ENCODE assay signal across 1 cellular context in the genomic region with DNA sequence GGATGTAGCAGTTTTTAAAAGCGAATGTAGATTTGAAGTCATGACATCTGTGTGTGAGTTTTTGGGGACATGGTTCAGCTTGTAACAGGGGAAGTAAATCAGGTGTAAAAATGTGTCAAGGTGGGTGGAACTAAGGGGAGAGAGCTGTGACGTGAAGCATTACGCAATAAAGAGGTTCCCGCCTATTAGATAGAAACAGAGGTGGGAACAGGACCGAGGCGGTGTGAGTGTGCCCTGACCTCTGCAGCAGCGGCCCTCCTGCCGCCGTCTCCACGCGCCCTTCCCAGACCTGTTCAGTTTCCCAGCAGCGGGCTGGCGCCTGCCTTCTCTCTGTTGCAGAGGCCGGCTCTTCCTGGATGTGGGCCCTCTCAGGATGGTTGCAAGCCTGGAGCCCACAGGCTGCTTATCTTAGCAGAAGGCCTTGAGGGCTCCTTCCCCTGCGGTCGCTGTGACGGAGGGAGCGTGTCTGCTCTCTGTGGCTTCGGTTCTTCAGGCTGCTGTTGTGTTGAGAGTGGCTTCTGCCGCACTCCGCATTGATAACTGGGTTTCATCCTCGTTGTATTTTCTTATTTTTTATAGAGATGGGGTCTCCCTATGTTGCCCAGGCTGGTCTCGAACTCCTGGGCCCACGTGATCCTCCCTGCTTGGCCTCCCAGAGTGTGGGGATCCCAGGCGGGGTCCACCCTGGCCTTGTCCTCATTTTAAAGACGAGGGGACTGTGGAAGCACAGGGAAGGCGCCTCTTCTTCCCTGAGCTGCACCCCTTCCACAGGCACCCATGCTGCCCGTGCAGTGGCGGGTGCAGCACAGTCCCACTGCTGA.
TF ChIP-seq lines count a peak whose summit lies in the region.

No MANE protein-coding gene starts in this region.

TF ChIP-seq in K562, 482 proteins besides CTCF, POLR2A, EP300 and RAD21 (continued from another document and continues in another):
- TF ChIP-seq ATF3 (IDR thresholded peaks at IDR 0.05): peak; percentile 89
- no peak for TF ChIP-seq ATF3 (CRISPR knock-in tag; conservative IDR thresholded peaks at IDR 0.05)
- peak; percentile 80; the same call in 1 of the 2 replicates for TF ChIP-seq RUNX1 (IDR thresholded peaks at IDR 0.05; ENCODE audit: low read depth)
- TF ChIP-seq RHOXF2B (CRISPR knock-in tag; conservative IDR thresholded peaks at IDR 0.05): no peak
- TF ChIP-seq, protein P1, sequence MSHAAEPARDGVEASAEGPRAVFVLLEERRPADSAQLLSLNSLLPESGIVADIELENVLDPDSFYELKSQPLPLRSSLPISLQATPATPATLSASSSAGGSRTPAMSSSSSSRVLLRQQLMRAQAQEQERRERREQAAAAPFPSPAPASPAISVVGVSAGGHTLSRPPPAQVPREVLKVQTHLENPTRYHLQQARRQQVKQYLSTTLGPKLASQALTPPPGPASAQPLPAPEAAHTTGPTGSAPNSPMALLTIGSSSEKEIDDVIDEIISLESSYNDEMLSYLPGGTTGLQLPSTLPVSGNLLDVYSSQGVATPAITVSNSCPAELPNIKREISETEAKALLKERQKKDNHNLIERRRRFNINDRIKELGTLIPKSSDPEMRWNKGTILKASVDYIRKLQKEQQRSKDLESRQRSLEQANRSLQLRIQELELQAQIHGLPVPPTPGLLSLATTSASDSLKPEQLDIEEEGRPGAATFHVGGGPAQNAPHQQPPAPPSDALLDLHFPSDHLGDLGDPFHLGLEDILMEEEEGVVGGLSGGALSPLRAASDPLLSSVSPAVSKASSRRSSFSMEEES (CRISPR knock-in tag; IDR thresholded peaks at IDR 0.05): no peak
- TF ChIP-seq PCBP2 (IDR thresholded peaks at IDR 0.05; ENCODE audit: low read depth, low read length, poor library complexity, severe bottlenecking): no peak
- peak; percentile 96 for TF ChIP-seq CBFB (CRISPR knock-in tag; IDR thresholded peaks at IDR 0.05)
- no peak for TF ChIP-seq ZNF830 (CRISPR knock-in tag; IDR thresholded peaks at IDR 0.05)
- no peak for TF ChIP-seq RBM25 (IDR thresholded peaks at IDR 0.05; ENCODE audit: low read depth, low read length, severe bottlenecking)
- no peak for TF ChIP-seq CHAMP1 (IDR thresholded peaks at IDR 0.05)
- TF ChIP-seq RFX5 (IDR thresholded peaks at IDR 0.05; ENCODE audit: low read depth, low read length): no peak
- TF ChIP-seq DNMT1 (IDR thresholded peaks at IDR 0.05): 0 out of 2 replicates have a peak, but pooled peaks have one; percentile 37
- TF ChIP-seq ZNF23 (CRISPR knock-in tag; IDR thresholded peaks at IDR 0.05): no peak
- peak; percentile 97 for TF ChIP-seq CBX1 (IDR thresholded peaks at IDR 0.05; ENCODE audit: low read depth)
- TF ChIP-seq, protein P2, sequence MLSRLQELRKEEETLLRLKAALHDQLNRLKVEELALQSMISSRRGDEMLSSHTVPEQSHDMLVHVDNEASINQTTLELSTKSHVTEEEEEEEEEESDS (CRISPR knock-in tag; IDR thresholded peaks at IDR 0.05): no peak
- no peak for TF ChIP-seq ZNF253 (CRISPR knock-in tag; conservative IDR thresholded peaks at IDR 0.05)
- TF ChIP-seq, protein P3, sequence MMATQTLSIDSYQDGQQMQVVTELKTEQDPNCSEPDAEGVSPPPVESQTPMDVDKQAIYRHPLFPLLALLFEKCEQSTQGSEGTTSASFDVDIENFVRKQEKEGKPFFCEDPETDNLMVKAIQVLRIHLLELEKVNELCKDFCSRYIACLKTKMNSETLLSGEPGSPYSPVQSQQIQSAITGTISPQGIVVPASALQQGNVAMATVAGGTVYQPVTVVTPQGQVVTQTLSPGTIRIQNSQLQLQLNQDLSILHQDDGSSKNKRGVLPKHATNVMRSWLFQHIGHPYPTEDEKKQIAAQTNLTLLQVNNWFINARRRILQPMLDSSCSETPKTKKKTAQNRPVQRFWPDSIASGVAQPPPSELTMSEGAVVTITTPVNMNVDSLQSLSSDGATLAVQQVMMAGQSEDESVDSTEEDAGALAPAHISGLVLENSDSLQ (IDR thresholded peaks at IDR 0.05): peak; percentile 87
- no peak for TF ChIP-seq ZBTB40 (IDR thresholded peaks at IDR 0.05)
- no peak for TF ChIP-seq ZBTB40 (CRISPR knock-in tag; IDR thresholded peaks at IDR 0.05)
- no peak for TF ChIP-seq NFYB (IDR thresholded peaks at IDR 0.05; ENCODE audit: extremely low read depth, insufficient read length)
- TF ChIP-seq ZNF24 (IDR thresholded peaks at IDR 0.05): 0 out of 2 replicates have a peak, but pooled peaks have one; percentile 10
- TF ChIP-seq ZNF316 (IDR thresholded peaks at IDR 0.05): peak; percentile 30; the same call in 1 of the 2 replicates
- TF ChIP-seq RNF2 (IDR thresholded peaks at IDR 0.05): peak; percentile 96
- TF ChIP-seq TCF3 (CRISPR knock-in tag; IDR thresholded peaks at IDR 0.05): peak; percentile 95
- TF ChIP-seq HDGF (IDR thresholded peaks at IDR 0.05): peak; percentile 89
- no peak for TF ChIP-seq STAG1 (CRISPR knock-in tag; IDR thresholded peaks at IDR 0.05; ENCODE audit: borderline replicate concordance)
- no peak for TF ChIP-seq ZFP30 (CRISPR knock-in tag; IDR thresholded peaks at IDR 0.05; ENCODE audit: borderline replicate concordance)
- peak; percentile 34; the same call in 1 of the 2 replicates for TF ChIP-seq JUN (IDR thresholded peaks at IDR 0.05; ENCODE audit: borderline replicate concordance, low read depth, low read length)
- 0 out of 2 replicates have a peak, but pooled peaks have one; percentile 37 for TF ChIP-seq JUN (CRISPR knock-in tag; IDR thresholded peaks at IDR 0.05; ENCODE audit: borderline replicate concordance)
- TF ChIP-seq NFE2L1 (tag; IDR thresholded peaks at IDR 0.05; ENCODE audit: borderline replicate concordance, low read depth): no peak
- TF ChIP-seq MEF2D (tag; conservative IDR thresholded peaks at IDR 0.05; ENCODE audit: low read depth): no peak
- TF ChIP-seq THRAP3 (IDR thresholded peaks at IDR 0.05; ENCODE audit: borderline replicate concordance): no peak
- no peak for TF ChIP-seq GATAD2B (IDR thresholded peaks at IDR 0.05; ENCODE audit: borderline replicate concordance)
- TF ChIP-seq SP1 (CRISPR knock-in tag; IDR thresholded peaks at IDR 0.05): peak; percentile 63; the same call in 1 of the 2 replicates
- no peak for TF ChIP-seq MYBL2 (IDR thresholded peaks at IDR 0.05; ENCODE audit: low read depth)
- no peak for TF ChIP-seq MYBL2 (CRISPR knock-in tag; IDR thresholded peaks at IDR 0.05; ENCODE audit: borderline replicate concordance)
- no peak for TF ChIP-seq JUNB (CRISPR knock-in tag; conservative IDR thresholded peaks at IDR 0.05)
- peak; percentile 68 for TF ChIP-seq GABPB1 (CRISPR knock-in tag; IDR thresholded peaks at IDR 0.05)
- no peak for TF ChIP-seq KAT8 (IDR thresholded peaks at IDR 0.05; ENCODE audit: low read depth)
- peak; percentile 75 for TF ChIP-seq ETV1 (tag; conservative IDR thresholded peaks at IDR 0.05; ENCODE audit: low read depth)
- TF ChIP-seq ZNF408 (CRISPR knock-in tag; IDR thresholded peaks at IDR 0.05; ENCODE audit: low read depth): no peak
- peak; percentile 61 to 65; a peak in 3 of 4 replicates for TF ChIP-seq MAZ (CRISPR knock-in tag; conservative IDR thresholded peaks at IDR 0.05 in 1 of 2, IDR thresholded peaks at IDR 0.05 in 1 of 2)
- peak in 1 of 2 experiments; percentile 45; a peak in 1 of 4 replicates for TF ChIP-seq NRF1 (conservative IDR thresholded peaks at IDR 0.05 in 1 of 2, IDR thresholded peaks at IDR 0.05 in 1 of 2)
- no peak; the same call in none of the 2 replicates for TF ChIP-seq ZBTB33 (CRISPR knock-in tag; IDR thresholded peaks at IDR 0.05)
- TF ChIP-seq FIP1L1 (IDR thresholded peaks at IDR 0.05; ENCODE audit: low read depth, low read length, poor library complexity, severe bottlenecking): no peak
- TF ChIP-seq FOXP1 (CRISPR knock-in tag; IDR thresholded peaks at IDR 0.05): 0 out of 2 replicates have a peak, but pooled peaks have one; percentile 22
- TF ChIP-seq TEAD2 (tag; IDR thresholded peaks at IDR 0.05): no peak
- TF ChIP-seq SMARCA5 (IDR thresholded peaks at IDR 0.05): no peak; the same call in 1 of the 2 replicates
- 0 out of 2 replicates have a peak, but pooled peaks have one; percentile 32 for TF ChIP-seq RB1 (IDR thresholded peaks at IDR 0.05; ENCODE audit: low read depth)
